23 cellular contexts compared by ENCODE assay signal in the genomic region with DNA sequence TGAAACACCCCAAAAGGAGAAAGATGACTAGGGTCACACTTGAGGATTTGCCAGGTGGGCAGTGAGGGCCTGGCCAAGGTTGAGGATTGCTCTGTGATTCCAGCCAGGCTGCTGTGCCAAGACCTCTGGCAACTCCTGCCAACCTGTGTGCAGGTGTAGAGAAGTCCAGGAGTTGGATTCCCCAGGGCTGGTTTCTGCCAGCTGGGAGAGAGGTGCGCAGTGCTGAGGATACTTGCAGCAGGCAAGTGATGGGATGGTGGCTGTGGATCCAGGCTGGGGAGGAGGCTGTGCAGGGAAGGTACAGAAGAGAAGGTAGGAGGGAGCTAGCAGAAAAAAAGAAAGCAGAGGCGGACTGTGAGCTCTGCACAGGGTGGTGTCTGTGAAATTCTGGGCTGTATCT. TPM values are rescaled to one million over a fixed set of nuclear protein-coding genes. Genes with fewer than 3 reads are reported as not detected.
A peak's percentile ranks its signal among the peaks of the same experiment; 100 is the strongest.
DNase-seq lines count a peak whose midpoint lies in the region; ATAC-seq, FAIRE-seq and TF ChIP-seq lines count a peak whose summit lies in the region.
"Had no signal": no experiment of that assay in that cellular context is flagged by ENCODE, and none has a peak within 500 bp of the region (broad histone marks: within the 10 kb centered on the region; RNA-seq: fewer than 3 reads in every experiment).

No MANE protein-coding gene starts in this region.

- peaks cover 12% of the 10 kb centered on the region for H3K27me3 ChIP-seq in CD4-positive, CD25-positive, alpha-beta regulatory T cell (ENCODE audit: control insufficient read depth, insufficient read depth, low read length)
- H3K27me3 ChIP-seq in Loucy (ENCODE audit: insufficient read depth, low read length, poor library complexity, severe bottlenecking) (no peaks in the 10 kb centered on the region), H1 (replicated peaks in 1 of 4; ENCODE audit: control insufficient read depth in 3 of 4, extremely low read depth in 1 of 4, insufficient read depth in 3 of 4, low read length in 3 of 4) (peaks cover 61 to 99% (median 93%) of the 10 kb centered on the region in 4 experiments), left lung (peaks cover 0 to 13% of the 10 kb centered on the region in 2 donors)
- H3K27me3 ChIP-seq: gastrocnemius medialis, suprapubic skin had no signal

- H2AFZ ChIP-seq in Loucy (ENCODE audit: low read length) (no peak overlapping the region), H1 (ENCODE audit: low read length) (no peak overlapping the region)

- no peak for ATAC-seq in CD4-positive, CD25-positive, alpha-beta regulatory T cell (ENCODE audit: low read depth in 2 of 2)
- no peak for ATAC-seq in left lung
- ATAC-seq: gastrocnemius medialis, left colon had no signal

- no peak for TF ChIP-seq CTCF in Loucy (conservative IDR thresholded peaks at IDR 0.05; ENCODE audit: low read length)
- no peak for TF ChIP-seq CTCF in H1 (IDR thresholded peaks at IDR 0.05; ENCODE audit: control extremely low read depth in 1 of 3, insufficient read depth in 1 of 3, low read depth in 1 of 3, low read length in 3 of 3)
- TF ChIP-seq CTCF in neural crest cell (conservative IDR thresholded peaks at IDR 0.05) = no peak
- TF ChIP-seq CTCF in left lung (IDR thresholded peaks at IDR 0.05) = no peak

- CTCF ChIA-PET in H1 (lab: Charles Lee; ENCODE audit: partially characterized antibody) = interaction anchor here (1.0 to 4.1 kb wide), 6 partner anchors 9 to 137 kb away, joined by 3 to 80 read pairs (median 14); no protein-coding TSS in a partner anchor

- POLR2A ChIA-PET in H1 (lab: Charles Lee; ENCODE audit: partially characterized antibody) = interaction anchor here (0.6 kb wide), 1 partner anchor 14 kb away, joined by 3 read pairs; no protein-coding TSS in a partner anchor

- 0 out of 2 replicates have a peak overlapping the region, but pooled peaks have one; percentile 15 for H2AK5ac ChIP-seq in H1 (ENCODE audit: low read depth, low read length)

- peaks cover 0 to 58% (median 20%) of the 10 kb centered on the region in 4 donors for H3K4me1 Mint-ChIP-seq in CD4-positive, CD25-positive, alpha-beta regulatory T cell
- H3K4me1 Mint-ChIP-seq in neural crest cell = peaks cover 44% of the 10 kb centered on the region

- no peaks in the 10 kb centered on the region for H3K9me2 ChIP-seq in Loucy (replicated peaks; ENCODE audit: low read depth, low read length)

- peaks cover 4% of the 10 kb centered on the region; the same call in 1 of the 2 replicates for H3F3A ChIP-seq in Loucy (ENCODE audit: low read depth)

- H3K4me2 ChIP-seq in Loucy (ENCODE audit: low read depth, low read length, poor library complexity, severe bottlenecking) = no peak overlapping the region
- no peak overlapping the region for H3K4me2 ChIP-seq in H1 (ENCODE audit: insufficient read depth in 1 of 2, low read depth in 2 of 2, low read length in 2 of 2)

- H2BK20ac ChIP-seq in H1 (ENCODE audit: low read length) = no peak overlapping the region

- peak overlapping the region in 3 of 4 donors; percentile 66 to 92 (median 82) for H3K4me3 Mint-ChIP-seq in CD4-positive, CD25-positive, alpha-beta regulatory T cell
- H3K4me3 Mint-ChIP-seq in neural crest cell = peak overlapping the region; percentile 85
- H3K4me3 Mint-ChIP-seq: HFFc6 had no signal

- no peaks in the 10 kb centered on the region for H3K79me1 ChIP-seq in H1 (ENCODE audit: low read depth, low read length)

- peaks cover 53% of the 10 kb centered on the region for H3K27me3 Mint-ChIP-seq in CD4-positive, CD25-positive, alpha-beta regulatory T cell
- H3K27me3 Mint-ChIP-seq in neural crest cell (ENCODE audit: low read depth) = peaks cover 38% of the 10 kb centered on the region

- H3K9me3 ChIP-seq in CD4-positive, CD25-positive, alpha-beta regulatory T cell (ENCODE audit: control insufficient read depth in 2 of 2, low read length in 2 of 2) = no peaks in the 10 kb centered on the region
- no peaks in the 10 kb centered on the region for H3K9me3 ChIP-seq in Loucy (ENCODE audit: insufficient read depth, low read depth, low read length)
- no peaks in the 10 kb centered on the region for H3K9me3 ChIP-seq in H1 (ENCODE audit: insufficient read depth in 2 of 2, low read depth in 1 of 2, low read length in 1 of 2)
- H3K9me3 ChIP-seq in left lung = no peaks in the 10 kb centered on the region
- H3K9me3 ChIP-seq: gastrocnemius medialis, suprapubic skin had no signal

- 87% methylated on average over 2 of the region's 2 CpGs; no CpG with 5 or more reads in 1 of the 2 experiments for WGBS in H1 (ENCODE audit: extremely low coverage in 1 of 2, insufficient coverage in 1 of 2, insufficient read length in 1 of 2, insufficient replicate concordance in 2 of 2, low coverage in 1 of 2, low lambda C conversion rate in 2 of 2, missing lambda C conversion rate in 1 of 2), 2 experiments

- H3K36me3 Mint-ChIP-seq in CD4-positive, CD25-positive, alpha-beta regulatory T cell = no peaks in the 10 kb centered on the region
- H3K36me3 Mint-ChIP-seq in neural crest cell (ENCODE audit: low read depth) = no peaks in the 10 kb centered on the region

- intact Hi-C loops in left lung (cut with DNase I) = no loop called here

- TF ChIP-seq EP300 in H1 (IDR thresholded peaks at IDR 0.05; ENCODE audit: borderline replicate concordance in 1 of 2, low read depth in 2 of 2, low read length in 2 of 2) = no peak

- DNase-seq in CD4-positive, CD25-positive, alpha-beta regulatory T cell = no peak
- DNase-seq in H1 (ENCODE audit: low read depth in 1 of 2, low spot score in 2 of 2) (no peak), neural crest cell (ENCODE audit: low read depth, low spot score) (no peak), T1000 (lab: John Stamatoyannopoulos, UW) (no peak), left lung (no peak), OCI-M1 (lab: John Stamatoyannopoulos, UW) (no peak)
- DNase-seq in NK-92 treated with Interleukin-12 subunit alpha and Interleukin-12 subunit beta, amount 100 ng/mL, for 24 hours (lab: John Stamatoyannopoulos, UW) = no peak
- DNase-seq: activated CD4-positive, alpha-beta T cell treated with anti-CD3 and anti-CD28 coated beads, Interleukin-2, amount 10 ng/mL, durations not matched to agents 24 days and 14 days; activated CD8-positive, alpha-beta memory T cell treated with anti-CD3 and anti-CD28 coated beads, Interleukin-2, amount 50 U/mL, for 4 hours; DMS 273 treated with DMSO at 0.1 percent for 48 hours; gastrocnemius medialis; HFFc6; left colon; NCI-H1092 treated with DMSO at 0.1 percent for 48 hours; NCI-H2081 treated with DMSO at 0.1 percent for 48 hours; NCI-H510A treated with DMSO at 0.1 percent for 48 hours; small intestine; stimulated activated CD4-positive, alpha-beta T cell treated with anti-CD3 and anti-CD28 coated beads, Interleukin-4, amount 100 ng/mL, for 4 hours had no signal

- no peak overlapping the region for H3K14ac ChIP-seq in H1 (ENCODE audit: insufficient read length)

- no peak overlapping the region for H3K4ac ChIP-seq in H1 (replicated peaks; ENCODE audit: insufficient read length, low read depth, low read length)

- no peak overlapping the region; the same call in 1 of the 2 replicates for H2BK15ac ChIP-seq in H1 (ENCODE audit: low read length)

- no peak overlapping the region for H4K91ac ChIP-seq in H1 (replicated peaks; ENCODE audit: insufficient read length, low read length)

- H3K36me3 ChIP-seq in CD4-positive, CD25-positive, alpha-beta regulatory T cell (ENCODE audit: control insufficient read depth, insufficient read depth, low read length) = no peaks in the 10 kb centered on the region
- H3K36me3 ChIP-seq in Loucy (ENCODE audit: insufficient read depth, low read length) (no peaks in the 10 kb centered on the region; the same call in 1 of the 2 replicates), H1 (ENCODE audit: control insufficient read depth in 2 of 4, insufficient read depth in 4 of 4, low read length in 3 of 4) (no peaks in the 10 kb centered on the region), left lung (peaks cover 0 to 17% of the 10 kb centered on the region in 2 donors)

- no peak overlapping the region for H4K5ac ChIP-seq in H1 (ENCODE audit: insufficient read length, low read depth, low read length)

- peaks cover 14% of the 10 kb centered on the region for H4K20me1 ChIP-seq in Loucy (ENCODE audit: insufficient read depth, low read length, poor library complexity, severe bottlenecking)
- H4K20me1 ChIP-seq in H1 (replicated peaks in 1 of 2; ENCODE audit: control insufficient read depth in 1 of 2, insufficient read depth in 2 of 2, low read length in 2 of 2) = peaks cover 13 to 39% of the 10 kb centered on the region in 2 experiments

- no peak overlapping the region for H3K4me3 ChIP-seq in CD4-positive, CD25-positive, alpha-beta regulatory T cell (ENCODE audit: low read depth, low read length)
- no peak overlapping the region for H3K4me3 ChIP-seq in Loucy (ENCODE audit: low read length, poor library complexity, severe bottlenecking)
- no peak overlapping the region for H3K4me3 ChIP-seq in H1 (ENCODE audit: extremely low read depth in 1 of 4, insufficient read depth in 2 of 4, low read depth in 3 of 4, low read length in 4 of 4)
- H3K4me3 ChIP-seq in left lung = no peak overlapping the region
- H3K4me3 ChIP-seq: gastrocnemius medialis, suprapubic skin had no signal

- H4K8ac ChIP-seq in H1 (ENCODE audit: extremely low read depth, insufficient read depth, low read length) = no peak overlapping the region

- H3K23me2 ChIP-seq in H1 (ENCODE audit: low read depth, low read length) = peaks cover 17% of the 10 kb centered on the region; the same call in 1 of the 2 replicates

- peaks cover 30% of the 10 kb centered on the region; the same call in 1 of the 2 replicates for H3K79me2 ChIP-seq in Loucy (ENCODE audit: insufficient read depth, low read length)
- H3K79me2 ChIP-seq in H1 (ENCODE audit: control insufficient read depth in 1 of 2, insufficient read depth in 2 of 2, low read length in 2 of 2) = no peaks in the 10 kb centered on the region

- H3K9ac ChIP-seq in Loucy (ENCODE audit: low read depth, low read length, poor library complexity, severe bottlenecking) (peak overlapping the region; percentile 20), H1 (replicated peaks in 1 of 4; ENCODE audit: extremely low read depth in 1 of 4, low read depth in 3 of 4, low read length in 3 of 4) (no peak overlapping the region)

- H3K27ac Mint-ChIP-seq in CD4-positive, CD25-positive, alpha-beta regulatory T cell = peak overlapping the region in 2 of 3 donors; percentile 55 to 80
- H3K27ac Mint-ChIP-seq in neural crest cell (ENCODE audit: unreplicated experiment) = no peak overlapping the region
- H3K27ac Mint-ChIP-seq: activated CD4-positive, alpha-beta T cell treated with anti-CD3 and anti-CD28 coated beads, Interleukin-2, amount 10 ng/mL, durations not matched to agents 24 days and 14 days; HFFc6 had no signal

- H3K23ac ChIP-seq in H1 (ENCODE audit: insufficient read length) = no peak overlapping the region

- H2BK120ac ChIP-seq in H1 (replicated peaks; ENCODE audit: low read depth, low read length) = no peak overlapping the region

- H3K18ac ChIP-seq in H1 (ENCODE audit: extremely low read depth, low read length) = no peak overlapping the region

- H2BK12ac ChIP-seq in H1 (ENCODE audit: low read depth, low read length) = no peak overlapping the region

- H3K27ac ChIP-seq in CD4-positive, CD25-positive, alpha-beta regulatory T cell (ENCODE audit: insufficient read depth, low read length, poor library complexity, severe bottlenecking) = no peak overlapping the region
- no peak overlapping the region for H3K27ac ChIP-seq in H1 (ENCODE audit: low read depth, low read length)
- H3K27ac ChIP-seq in left lung = no peak overlapping the region
- H3K27ac ChIP-seq: suprapubic skin had no signal

- H2BK5ac ChIP-seq in H1 (ENCODE audit: low read depth, low read length) = no peak overlapping the region

- no peak for TF ChIP-seq RAD21 in H1 (IDR thresholded peaks at IDR 0.05 in 1 of 2, conservative IDR thresholded peaks at IDR 0.05 in 1 of 2; ENCODE audit: low read depth in 2 of 2, low read length in 2 of 2)

- no peak overlapping the region for H3K56ac ChIP-seq in H1 (replicated peaks; ENCODE audit: insufficient read length, low read depth, low read length)

- H3K4me1 ChIP-seq in CD4-positive, CD25-positive, alpha-beta regulatory T cell (ENCODE audit: control insufficient read depth, insufficient read depth, low read length, poor library complexity, severe bottlenecking) = peaks cover 25% of the 10 kb centered on the region
- H3K4me1 ChIP-seq in Loucy (ENCODE audit: insufficient read depth, low read length, poor library complexity, severe bottlenecking) (peaks cover 28% of the 10 kb centered on the region), H1 (replicated peaks in 1 of 4; ENCODE audit: control insufficient read depth in 3 of 4, insufficient read depth in 4 of 4, low read length in 3 of 4) (peaks cover 0 to 11% (median 6%) of the 10 kb centered on the region in 4 experiments; a peak in 5 of 7 replicates), left lung (peaks cover 6 to 92% of the 10 kb centered on the region in 2 donors)

- no peak for TF ChIP-seq POLR2A in H1 (IDR thresholded peaks at IDR 0.05; ENCODE audit: control extremely low read depth in 1 of 2, low read depth in 2 of 2, low read length in 2 of 2)

- FAIRE-seq in H1 (lab: Jason Lieb, UNC) = no peak
- FAIRE-seq: GM12892, small intestine had no signal

- H3K9me3 Mint-ChIP-seq in CD4-positive, CD25-positive, alpha-beta regulatory T cell = no peaks in the 10 kb centered on the region
- H3K9me3 Mint-ChIP-seq in neural crest cell = no peaks in the 10 kb centered on the region
- H3K9me3 Mint-ChIP-seq: activated CD4-positive, alpha-beta T cell treated with anti-CD3 and anti-CD28 coated beads, Interleukin-2, amount 10 ng/mL, durations not matched to agents 24 days and 14 days; HFFc6 had no signal

RNA-seq across cellular contexts. Expression of gene RIPOR1, which starts 6.6 kb away (rescaled TPM):
- 16.6 TPM for total RNA-seq in CD4-positive, CD25-positive, alpha-beta regulatory T cell
- polyA plus RNA-seq in CD4-positive, CD25-positive, alpha-beta regulatory T cell = 1 to 10 TPM in 3 of 4 donors, under 1 TPM in 1; 0.91 to 3.1 (median 2.1) TPM
- total RNA-seq in H1 (2021; fragmentation: NEBNext Ultra II Directional; extraction: Animal tissue kit (Norgen Biotek cat#: 25700)) = 8.0 and 10.1 TPM in 2 replicates
- 2.7 and 4.4 TPM in 2 replicates for polyA plus RNA-seq in H1 (2011; rRNA removed)
- polyA plus RNA-seq in H1 (2011; cell fraction: cytosol; rRNA removed) = 1.8 TPM
- polyA plus RNA-seq in H1 (2011; cell fraction: nucleus; rRNA removed) = 9.7 TPM
- 6.4 to 11.6 TPM (median 10.3 TPM) in 4 replicates for polyA plus RNA-seq in H1 (2012, experiment 1 of 2)
- 6.5 TPM for polyA plus RNA-seq in H1 (2012, experiment 2 of 2)
- polyA plus RNA-seq in H1 (2013, experiment 1 of 2) = 9.2 TPM
- polyA plus RNA-seq in H1 (2013, experiment 2 of 2) = 8.0 TPM
- 2.2 and 2.7 TPM in 2 replicates for polyA minus RNA-seq in H1 (2011; rRNA and poly(A)+ RNA removed)
- 7.9 TPM for polyA minus RNA-seq in H1 (2011; cell fraction: cytosol; rRNA and poly(A)+ RNA removed)
- 8.0 TPM for polyA minus RNA-seq in H1 (2011; cell fraction: nucleus; rRNA and poly(A)+ RNA removed)
- total RNA-seq in neural crest cell (60.6 and 65.7 TPM in 2 replicates), left lung (100 to 1,000 TPM in 1 of 2 donors, 10 to 100 TPM in 1; 76.4 to 123 TPM)

RNA-seq across cellular contexts. Expression of gene CTCF, which starts 27.1 kb away (rescaled TPM):
- total RNA-seq in CD4-positive, CD25-positive, alpha-beta regulatory T cell = 63.6 TPM
- 10 to 100 TPM; 44.5 to 80.2 (median 52.9) TPM for polyA plus RNA-seq in CD4-positive, CD25-positive, alpha-beta regulatory T cell
- total RNA-seq in H1 (2021; fragmentation: NEBNext Ultra II Directional; extraction: Animal tissue kit (Norgen Biotek cat#: 25700)) = 66.0 and 67.5 TPM in 2 replicates
- polyA plus RNA-seq in H1 (2011; rRNA removed) = 24.2 and 32.4 TPM in 2 replicates
- 37.2 TPM for polyA plus RNA-seq in H1 (2011; cell fraction: cytosol; rRNA removed)
- 29.2 TPM for polyA plus RNA-seq in H1 (2011; cell fraction: nucleus; rRNA removed)
- 43.4 to 53.6 TPM (median 48.6 TPM) in 4 replicates for polyA plus RNA-seq in H1 (2012, experiment 1 of 2)
- 8.4 TPM for polyA plus RNA-seq in H1 (2012, experiment 2 of 2)
- polyA plus RNA-seq in H1 (2013, experiment 1 of 2) = 36.9 TPM
- polyA plus RNA-seq in H1 (2013, experiment 2 of 2) = 34.8 TPM
- polyA minus RNA-seq in H1 (2011; rRNA and poly(A)+ RNA removed) = 68.3 and 71.1 TPM in 2 replicates
- 32.3 TPM for polyA minus RNA-seq in H1 (2011; cell fraction: cytosol; rRNA and poly(A)+ RNA removed)
- polyA minus RNA-seq in H1 (2011; cell fraction: nucleus; rRNA and poly(A)+ RNA removed) = 38.8 TPM
- total RNA-seq in neural crest cell = 78.8 and 79.8 TPM in 2 replicates
- total RNA-seq in left lung = 10 to 100 TPM; 27.8 to 35.1 TPM

RNA-seq across cellular contexts. Expression of gene AGRP, which starts 51.9 kb away (rescaled TPM):
- total RNA-seq in CD4-positive, CD25-positive, alpha-beta regulatory T cell = not detected
- polyA plus RNA-seq in CD4-positive, CD25-positive, alpha-beta regulatory T cell = not detected
- total RNA-seq in H1 (2021; fragmentation: NEBNext Ultra II Directional; extraction: Animal tissue kit (Norgen Biotek cat#: 25700)) = not detected in 2 replicates
- polyA plus RNA-seq in H1 (2011; rRNA removed) = not detected in 2 replicates
- not detected for polyA plus RNA-seq in H1 (2011; cell fraction: cytosol; rRNA removed)
- polyA plus RNA-seq in H1 (2011; cell fraction: nucleus; rRNA removed) = not detected
- not detected in 4 replicates for polyA plus RNA-seq in H1 (2012, experiment 1 of 2)
- polyA plus RNA-seq in H1 (2012, experiment 2 of 2) = not detected
- polyA plus RNA-seq in H1 (2013, experiment 1 of 2) = not detected
- not detected for polyA plus RNA-seq in H1 (2013, experiment 2 of 2)
- polyA minus RNA-seq in H1 (2011; rRNA and poly(A)+ RNA removed) = not detected in 2 replicates
- polyA minus RNA-seq in H1 (2011; cell fraction: cytosol; rRNA and poly(A)+ RNA removed) = not detected
- not detected for polyA minus RNA-seq in H1 (2011; cell fraction: nucleus; rRNA and poly(A)+ RNA removed)
- total RNA-seq in neural crest cell (not detected in 2 replicates), left lung (1 to 10 TPM; 1.5 to 1.9 TPM)
- total RNA-seq: activated CD4-positive, alpha-beta T cell treated with anti-CD3 and anti-CD28 coated beads, Interleukin-2, amount 10 ng/mL, durations not matched to agents 24 days and 14 days; epithelial cell of proximal tubule; gastrocnemius medialis; HFFc6; left colon; posterior vena cava; suprapubic skin had no signal

RNA-seq across cellular contexts. Expression of gene ATP6V0D1, which starts 54.2 kb away (rescaled TPM):
- 92.5 TPM for total RNA-seq in CD4-positive, CD25-positive, alpha-beta regulatory T cell
- 100 to 1,000 TPM; 119 to 141 (median 133) TPM for polyA plus RNA-seq in CD4-positive, CD25-positive, alpha-beta regulatory T cell
- total RNA-seq in H1 (2021; fragmentation: NEBNext Ultra II Directional; extraction: Animal tissue kit (Norgen Biotek cat#: 25700)) = 47.3 and 54.1 TPM in 2 replicates
- 129 and 134 TPM in 2 replicates for polyA plus RNA-seq in H1 (2011; rRNA removed)
- 97.9 TPM for polyA plus RNA-seq in H1 (2011; cell fraction: cytosol; rRNA removed)
- polyA plus RNA-seq in H1 (2011; cell fraction: nucleus; rRNA removed) = 86.5 TPM
- 59.5 to 74.0 TPM (median 72.1 TPM) in 4 replicates for polyA plus RNA-seq in H1 (2012, experiment 1 of 2)
- polyA plus RNA-seq in H1 (2012, experiment 2 of 2) = 94.8 TPM
- 31.6 TPM for polyA plus RNA-seq in H1 (2013, experiment 1 of 2)
- polyA plus RNA-seq in H1 (2013, experiment 2 of 2) = 32.0 TPM
- polyA minus RNA-seq in H1 (2011; rRNA and poly(A)+ RNA removed) = 122 and 161 TPM in 2 replicates
- polyA minus RNA-seq in H1 (2011; cell fraction: cytosol; rRNA and poly(A)+ RNA removed) = 41.3 TPM
- 29.7 TPM for polyA minus RNA-seq in H1 (2011; cell fraction: nucleus; rRNA and poly(A)+ RNA removed)
- total RNA-seq in neural crest cell = 54.7 and 55.4 TPM in 2 replicates
- 100 to 1,000 TPM; 142 to 185 TPM for total RNA-seq in left lung
